In the genomic region with DNA sequence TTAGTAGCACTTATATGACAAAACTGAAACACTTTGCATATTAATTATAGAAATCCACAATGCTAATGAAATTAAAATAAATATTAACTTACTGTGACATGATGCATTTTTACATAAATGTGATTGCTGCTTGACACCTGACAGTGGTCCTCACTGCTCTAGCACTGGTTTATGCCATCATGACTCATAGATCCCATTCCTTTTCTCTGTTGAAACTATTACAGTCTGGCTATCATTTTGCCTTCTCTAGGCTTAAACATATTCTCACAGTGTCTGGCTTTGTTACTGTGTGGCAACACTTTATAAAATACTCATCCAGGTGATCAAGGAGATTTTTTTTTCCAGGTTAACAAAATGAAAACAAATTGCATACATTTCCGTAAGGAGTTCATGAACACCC, we compare ENCODE assay signal across 22 cellular contexts.
"Had no signal": no experiment of that assay in that cellular context is flagged by ENCODE, and none has a peak within 500 bp of the region (broad histone marks: within the 10 kb centered on the region; RNA-seq: fewer than 3 reads in every experiment).

No MANE protein-coding gene starts in this region.

- H3K27ac ChIP-seq: adrenal gland, left ventricle myocardium inferior, VCaP had no signal

- H3K36me3 ChIP-seq: adrenal gland, left ventricle myocardium inferior had no signal

- H3K36me3 Mint-ChIP-seq: natural killer cell treated with Interleukin-12 subunit alpha and Interleukin-12 subunit beta and Interleukin-15 and Interleukin-18, amount 100 ng/mL, for 72 hours had no signal

- H3K4me3 ChIP-seq: adrenal gland, left ventricle myocardium inferior had no signal

- H3K9me3 Mint-ChIP-seq: activated naive CD4-positive, alpha-beta T cell treated with anti-CD3 and anti-CD28 coated beads, Interleukin-2, amount 50 U/mL, for 24 hours; central memory CD8-positive, alpha-beta T cell; memory B cell; natural killer cell treated with Interleukin-12 subunit alpha and Interleukin-12 subunit beta and Interleukin-15 and Interleukin-18, amount 100 ng/mL, for 72 hours had no signal

- H3K27me3 ChIP-seq: adrenal gland had no signal

- H3K4me1 Mint-ChIP-seq: activated CD8-positive, alpha-beta memory T cell treated with anti-CD3 and anti-CD28 coated beads, Interleukin-2, amount 10 ng/mL, durations not matched to agents 7 days and 5 days; activated naive CD4-positive, alpha-beta T cell treated with anti-CD3 and anti-CD28 coated beads, Interleukin-2, amount 50 U/mL, for 24 hours; central memory CD8-positive, alpha-beta T cell had no signal

- H3K27ac Mint-ChIP-seq: activated CD8-positive, alpha-beta memory T cell treated with anti-CD3 and anti-CD28 coated beads, Interleukin-2, amount 10 ng/mL, durations not matched to agents 7 days and 5 days; activated naive CD4-positive, alpha-beta T cell treated with anti-CD3 and anti-CD28 coated beads, Interleukin-2, amount 50 U/mL, for 24 hours; memory B cell; natural killer cell treated with Interleukin-12 subunit alpha and Interleukin-12 subunit beta and Interleukin-15 and Interleukin-18, amount 100 ng/mL, for 72 hours had no signal

- ATAC-seq: activated CD8-positive, alpha-beta memory T cell treated with anti-CD3 and anti-CD28 coated beads, Interleukin-2, amount 10 ng/mL, durations not matched to agents 7 days and 5 days; natural killer cell treated with Interleukin-12 subunit alpha and Interleukin-12 subunit beta and Interleukin-15 and Interleukin-18, amount 100 ng/mL, for 72 hours; right cardiac atrium; SK-N-SH treated with all-trans-retinoic acid at 6 μM for 48 hours; stimulated activated naive CD8-positive, alpha-beta T cell treated with anti-CD3 and anti-CD28 coated beads, Interleukin-15, Interleukin-2, amounts not matched to agents 100 U/mL and 50 U/mL, for 24 hours had no signal

- H3K4me3 Mint-ChIP-seq: activated CD8-positive, alpha-beta memory T cell treated with anti-CD3 and anti-CD28 coated beads, Interleukin-2, amount 10 ng/mL, durations not matched to agents 7 days and 5 days; activated naive CD4-positive, alpha-beta T cell treated with anti-CD3 and anti-CD28 coated beads, Interleukin-2, amount 50 U/mL, for 24 hours; central memory CD8-positive, alpha-beta T cell; memory B cell; natural killer cell treated with Interleukin-12 subunit alpha and Interleukin-12 subunit beta and Interleukin-15 and Interleukin-18, amount 100 ng/mL, for 72 hours had no signal

- DNase-seq: activated CD4-positive, alpha-beta T cell treated with anti-CD3 and anti-CD28 coated beads, Interleukin-2, amount 50 U/mL, for 48 hours; activated CD8-positive, alpha-beta memory T cell treated with anti-CD3 and anti-CD28 coated beads, Interleukin-2, amount 10 ng/mL, durations not matched to agents 7 days and 5 days; activated effector memory CD4-positive, alpha-beta T cell treated with Interleukin-2 at 50 U/mL for 16 hours; activated T-cell treated with anti-CD3 and anti-CD28 coated beads, Interleukin-2, amount 50 U/mL, for 1 hour; adrenal gland; cortex of kidney; effector CD4-positive, alpha-beta T cell; kidney; left ventricle myocardium inferior; nucleus accumbens; right cardiac atrium; small intestine; stimulated activated CD4-positive, alpha-beta T cell treated with anti-CD3 and anti-CD28 coated beads, Interleukin-4, amount 100 ng/mL, for 24 hours; stimulated activated naive CD8-positive, alpha-beta T cell treated with anti-CD3 and anti-CD28 coated beads, Interleukin-15, Interleukin-2, amounts not matched to agents 100 U/mL and 50 U/mL, for 24 hours; T-helper 1 cell; trophoblast cell had no signal

- H3K27me3 Mint-ChIP-seq: activated CD8-positive, alpha-beta memory T cell treated with anti-CD3 and anti-CD28 coated beads, Interleukin-2, amount 10 ng/mL, durations not matched to agents 7 days and 5 days; activated naive CD4-positive, alpha-beta T cell treated with anti-CD3 and anti-CD28 coated beads, Interleukin-2, amount 50 U/mL, for 24 hours; central memory CD8-positive, alpha-beta T cell; memory B cell; natural killer cell treated with Interleukin-12 subunit alpha and Interleukin-12 subunit beta and Interleukin-15 and Interleukin-18, amount 100 ng/mL, for 72 hours had no signal
